Comparison of ENCODE assay signal across 17 cellular contexts in genomic region chr3:17424137-17424536, GRCh38.
DNase-seq lines count a peak whose midpoint lies in the region; ATAC-seq, FAIRE-seq and TF ChIP-seq lines count a peak whose summit lies in the region.
"Had no signal": no experiment of that assay in that cellular context is flagged by ENCODE, and none has a peak within 500 bp of the region (broad histone marks: within the 10 kb centered on the region; RNA-seq: fewer than 3 reads in every experiment).

No MANE protein-coding gene starts in this region.

- no peaks in the 10 kb centered on the region for H3K9me2 ChIP-seq in GM23248 (ENCODE audit: insufficient read depth)

- H3K4me1 ChIP-seq in left ventricle myocardium inferior: peaks cover 16% of the 10 kb centered on the region
- H3K4me1 ChIP-seq in GM23248 (ENCODE audit: insufficient read depth): peaks cover 9% of the 10 kb centered on the region; the same call in 1 of the 2 replicates
- H3K4me1 ChIP-seq in pancreas: peaks cover 15 to 20% (median 17%) of the 10 kb centered on the region in 3 donors
- H3K4me1 ChIP-seq: Peyer's patch had no signal

- in situ Hi-C loops in GM23248 (cut with MboI): no loop called here

- H3K27me3 ChIP-seq in left ventricle myocardium inferior (ENCODE audit: low read depth) (no peaks in the 10 kb centered on the region), GM23248 (replicated peaks; ENCODE audit: insufficient read depth) (no peaks in the 10 kb centered on the region), pancreas (no peaks in the 10 kb centered on the region)
- H3K27me3 ChIP-seq: Peyer's patch had no signal

- H3K9me3 ChIP-seq in left ventricle myocardium inferior (replicated peaks): no peaks in the 10 kb centered on the region
- no peaks in the 10 kb centered on the region for H3K9me3 ChIP-seq in GM23248 (ENCODE audit: low read depth)
- no peaks in the 10 kb centered on the region for H3K9me3 ChIP-seq in pancreas
- H3K9me3 ChIP-seq: Peyer's patch had no signal

- peaks cover 11% of the 10 kb centered on the region; the same call in 1 of the 2 replicates for H3F3A ChIP-seq in GM23248 (ENCODE audit: insufficient read depth)

- H3K27ac ChIP-seq in left ventricle myocardium inferior (replicated peaks) (no peak overlapping the region), GM23248 (no peak overlapping the region), pancreas (no peak overlapping the region)
- H3K27ac ChIP-seq: epithelial cell of prostate, Peyer's patch had no signal

- H4K20me1 ChIP-seq in GM23248 (ENCODE audit: insufficient read depth): no peaks in the 10 kb centered on the region

- intact Hi-C loops in left ventricle myocardium inferior (cut with micrococcal nuclease) (no loop called here), cardiac septum (cut with DNase I) (no loop called here), pancreas (cut with DNase I) (no loop called here)

- no peak overlapping the region for H3K9ac ChIP-seq in GM23248

- DNase-seq in left ventricle myocardium inferior (peak; percentile 20), cardiac septum (ENCODE audit: low spot score) (no peak), GM23248 (peak; percentile 55), NCI-H69 (lab: John Stamatoyannopoulos, UW) (peak; percentile 82), pancreas (no peak), SKM-1 treated with dmso at 0.1 percent for 144 hours (lab: John Stamatoyannopoulos, UW; ENCODE audit: unreplicated experiment) (no peak), NCI-H526 treated with DMSO at 0.1 percent for 48 hours (lab: John Stamatoyannopoulos, UW) (no peak)
- DNase-seq: activated CD4-positive, alpha-beta T cell treated with anti-CD3 and anti-CD28 coated beads for 36 hours; activated T-cell treated with anti-CD3 and anti-CD28 coated beads, Interleukin-2, amount 50 U/mL, for 24 hours; amniotic stem cell; DMS153; naive B cell; Peyer's patch; stimulated activated CD4-positive, alpha-beta T cell treated with anti-CD3 and anti-CD28 coated beads, Interleukin-1b, Interleukin-23, amount 100 ng/mL, for 48 hours; stimulated activated CD8-positive, alpha-beta memory T cell treated with anti-CD3 and anti-CD28 coated beads, Interleukin-4, amount 100 ng/mL, for 48 hours had no signal

- H3K36me3 ChIP-seq in left ventricle myocardium inferior (no peaks in the 10 kb centered on the region), GM23248 (ENCODE audit: low read depth) (no peaks in the 10 kb centered on the region), pancreas (no peaks in the 10 kb centered on the region)
- H3K36me3 ChIP-seq: Peyer's patch had no signal

- no peak for FAIRE-seq in pancreas (lab: Jason Lieb, UNC)

- 18 to 25% methylated on average over 3 of the region's 3 CpGs for WGBS in GM23248 (ENCODE audit: low coverage in 1 of 2, low lambda C conversion rate in 2 of 2, missing lambda C conversion rate in 2 of 2), 2 experiments
- 52 to 58% methylated on average over 3 of the region's 3 CpGs for WGBS in pancreas, 2 donors

- peak in 3 of 4 donors; percentile 46 to 66 (median 65) for ATAC-seq in pancreas
- ATAC-seq in GM18519 (IDR thresholded peaks at IDR 0.05; ENCODE audit: low FRiP score, unreplicated experiment): no peak
- ATAC-seq: activated CD4-positive, alpha-beta T cell treated with anti-CD3 and anti-CD28 coated beads for 36 hours had no signal

- no peak overlapping the region for H3K4me3 ChIP-seq in left ventricle myocardium inferior
- H3K4me3 ChIP-seq in GM23248: no peak overlapping the region
- H3K4me3 ChIP-seq in pancreas: no peak overlapping the region
- H3K4me3 ChIP-seq: Peyer's patch had no signal

- no peak overlapping the region for H3K4me2 ChIP-seq in GM23248 (ENCODE audit: unreplicated experiment)

- TF ChIP-seq CTCF in left ventricle myocardium inferior (IDR thresholded peaks at IDR 0.05; ENCODE audit: borderline replicate concordance): no peak
- TF ChIP-seq CTCF in pancreas (IDR thresholded peaks at IDR 0.05): no peak

- H2AFZ ChIP-seq in GM23248: peak overlapping the region; percentile 15; the same call in 1 of the 2 replicates

- H3K79me2 ChIP-seq in GM23248 (ENCODE audit: insufficient read depth): no peaks in the 10 kb centered on the region

Comparison
In these comparisons a context has a peak if more than half of its experiments do, and no peak if none do; other contexts are left out.
1. DNase-seq: peak in left ventricle myocardium inferior (single experiment), GM23248 (single experiment) and NCI-H69 (single experiment); none in cardiac septum (single experiment), pancreas (0 of 6), SKM-1 treated with dmso at 0.1 percent for 144 hours (single experiment) and NCI-H526 treated with DMSO at 0.1 percent for 48 hours (single experiment).